Comparison of ENCODE assay signal across 1 cellular context in the genomic region with DNA sequence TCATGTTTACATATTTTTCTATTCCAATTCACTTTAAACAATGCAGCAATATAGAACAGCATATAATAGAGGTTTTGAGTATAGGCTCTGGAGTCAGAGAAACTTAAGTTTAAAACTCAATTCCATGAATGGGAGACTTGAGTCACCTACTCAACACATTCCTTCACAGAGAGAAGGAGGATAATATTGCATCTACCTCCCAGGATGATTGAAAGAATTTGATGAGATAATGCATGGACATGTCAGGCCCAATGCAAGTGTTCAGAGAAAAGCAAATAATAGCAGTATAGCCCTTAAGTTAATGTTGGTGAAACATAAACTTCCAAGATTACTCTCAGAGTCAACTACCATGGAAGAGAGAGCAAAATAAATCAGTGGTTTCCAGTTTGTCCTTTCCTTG.
TF ChIP-seq lines count a peak whose summit lies in the region.

No MANE protein-coding gene starts in this region.

TF ChIP-seq in HEK293, 187 proteins besides CTCF, POLR2A, EP300 and RAD21:
- TF ChIP-seq, protein P1, sequence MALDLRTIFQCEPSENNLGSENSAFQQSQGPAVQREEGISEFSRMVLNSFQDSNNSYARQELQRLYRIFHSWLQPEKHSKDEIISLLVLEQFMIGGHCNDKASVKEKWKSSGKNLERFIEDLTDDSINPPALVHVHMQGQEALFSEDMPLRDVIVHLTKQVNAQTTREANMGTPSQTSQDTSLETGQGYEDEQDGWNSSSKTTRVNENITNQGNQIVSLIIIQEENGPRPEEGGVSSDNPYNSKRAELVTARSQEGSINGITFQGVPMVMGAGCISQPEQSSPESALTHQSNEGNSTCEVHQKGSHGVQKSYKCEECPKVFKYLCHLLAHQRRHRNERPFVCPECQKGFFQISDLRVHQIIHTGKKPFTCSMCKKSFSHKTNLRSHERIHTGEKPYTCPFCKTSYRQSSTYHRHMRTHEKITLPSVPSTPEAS (tag by site-specific recombination; IDR thresholded peaks at IDR 0.05): no peak
- TF ChIP-seq GLIS1 (tag by site-specific recombination; IDR thresholded peaks at IDR 0.05): peak; percentile 35; the same call in 1 of the 2 replicates
